Comparison of ENCODE assay signal across 9 cellular contexts in genomic region chr20:22795897-22796296, GRCh38.
DNase-seq lines count a peak whose midpoint lies in the region; ATAC-seq and TF ChIP-seq lines count a peak whose summit lies in the region.
"Had no signal": no experiment of that assay in that cellular context is flagged by ENCODE, and none has a peak within 500 bp of the region (broad histone marks: within the 10 kb centered on the region; RNA-seq: fewer than 3 reads in every experiment).

No MANE protein-coding gene starts in this region.

- no peak overlapping the region for H3K4me3 ChIP-seq in cardiac fibroblast (replicated peaks in 1 of 2; ENCODE audit: low read depth in 2 of 2, low read length in 2 of 2)
- H3K4me3 ChIP-seq in kidney epithelial cell (ENCODE audit: low read depth, low read length): no peak overlapping the region
- no peak overlapping the region for H3K4me3 ChIP-seq in tibial artery

- peak; percentile 95 for DNase-seq in HT1080 (ENCODE audit: low read depth)
- peak; percentile 98 to 99 for DNase-seq in cardiac fibroblast (ENCODE audit: low read depth in 2 of 2)
- DNase-seq in kidney epithelial cell (ENCODE audit: low read depth): peak; percentile 86
- DNase-seq in tibial artery: peak; percentile 80
- no peak for DNase-seq in NCI-H1930 (lab: John Stamatoyannopoulos, UW)
- DNase-seq: midbrain had no signal

- no peak for TF ChIP-seq CTCF in cardiac fibroblast (IDR thresholded peaks at IDR 0.05; ENCODE audit: low read depth, low read length)
- TF ChIP-seq CTCF in kidney epithelial cell (IDR thresholded peaks at IDR 0.05; ENCODE audit: insufficient read depth, low read length, poor library complexity, severe bottlenecking): no peak
- TF ChIP-seq CTCF in tibial artery (IDR thresholded peaks at IDR 0.05): no peak

- H3K27me3 ChIP-seq in kidney epithelial cell (ENCODE audit: control insufficient read depth, insufficient read depth, low read length) (no peaks in the 10 kb centered on the region), tibial artery (no peaks in the 10 kb centered on the region)

- intact Hi-C loops in tibial artery (cut with DNase I; ENCODE audit: low total_unique reads): loop anchor here (10.0 kb wide), 1 partner anchor 101 kb away; no protein-coding TSS in a partner anchor

- H3K36me3 ChIP-seq in kidney epithelial cell (ENCODE audit: control insufficient read depth, insufficient read depth, low read length) (no peaks in the 10 kb centered on the region), tibial artery (no peaks in the 10 kb centered on the region)

- H3K4me1 ChIP-seq in tibial artery: peaks cover 6 to 51% (median 24%) of the 10 kb centered on the region in 4 donors

- peak overlapping the region; percentile 74 to 75 for H3K27ac ChIP-seq in tibial artery

- no peaks in the 10 kb centered on the region for H3K9me3 ChIP-seq in tibial artery

- no peak for ATAC-seq in HG02571 (IDR thresholded peaks at IDR 0.05; ENCODE audit: unreplicated experiment)
- ATAC-seq in HG02678 (IDR thresholded peaks at IDR 0.05; ENCODE audit: unreplicated experiment): no peak
- no peak for ATAC-seq in GM21737 (IDR thresholded peaks at IDR 0.05; ENCODE audit: unreplicated experiment)

Comparison
In these comparisons a context has a peak if more than half of its experiments do, and no peak if none do; other contexts are left out.
1. DNase-seq: peak in HT1080 (single experiment), cardiac fibroblast (2 of 2), kidney epithelial cell (single experiment) and tibial artery (2 of 2); none in NCI-H1930 (0 of 2).